Comparison of ENCODE assay signal across 10 cellular contexts in genomic region chr22:36362077-36362476, GRCh38. TPM values are rescaled to one million over a fixed set of nuclear protein-coding genes. Genes with fewer than 3 reads are reported as not detected.
DNase-seq lines count a peak whose midpoint lies in the region; ATAC-seq and TF ChIP-seq lines count a peak whose summit lies in the region.
"Had no signal": no experiment of that assay in that cellular context is flagged by ENCODE, and none has a peak within 500 bp of the region (broad histone marks: within the 10 kb centered on the region; RNA-seq: fewer than 3 reads in every experiment).

No MANE protein-coding gene starts in this region.

- no peaks in the 10 kb centered on the region for H3K9me3 Mint-ChIP-seq in dendritic cell treated with granulocyte-macrophage colony-stimulating factor and Interleukin-4, amounts not matched to agents 40 ng/mL and 50 ng/mL, for 4 days
- H3K9me3 Mint-ChIP-seq in naive B cell: no peaks in the 10 kb centered on the region

- H3K9me3 ChIP-seq in heart right ventricle: no peaks in the 10 kb centered on the region
- no peaks in the 10 kb centered on the region for H3K9me3 ChIP-seq in vagina

- H3K4me1 ChIP-seq in heart right ventricle (peaks cover 68 to 99% (median 98%) of the 10 kb centered on the region in 9 donors), vagina (peaks cover 100% of the 10 kb centered on the region)

- H3K27me3 ChIP-seq in heart right ventricle (no peaks in the 10 kb centered on the region), vagina (no peaks in the 10 kb centered on the region)

- intact Hi-C loops in heart right ventricle (cut with DNase I) (no loop called here), left ventricle myocardium superior (cut with micrococcal nuclease) (no loop called here), vagina (cut with DNase I) (no loop called here)
- intact Hi-C loops in dendritic cell treated with granulocyte-macrophage colony-stimulating factor and Interleukin-4, amounts not matched to agents 40 ng/mL and 50 ng/mL, for 4 days (cut with micrococcal nuclease): no loop called here

- peaks cover 63% of the 10 kb centered on the region for H3K36me3 Mint-ChIP-seq in dendritic cell treated with granulocyte-macrophage colony-stimulating factor and Interleukin-4, amounts not matched to agents 40 ng/mL and 50 ng/mL, for 4 days (ENCODE audit: low read depth)
- H3K36me3 Mint-ChIP-seq in naive B cell: peaks cover 0 to 8% of the 10 kb centered on the region in 2 donors

- no peak overlapping the region for H3K4me3 Mint-ChIP-seq in dendritic cell treated with granulocyte-macrophage colony-stimulating factor and Interleukin-4, amounts not matched to agents 40 ng/mL and 50 ng/mL, for 4 days
- H3K4me3 Mint-ChIP-seq in naive B cell: peak overlapping the region in 6 of 8 donors; percentile 42 to 79 (median 72)

- TF ChIP-seq POLR2A in vagina (IDR thresholded peaks at IDR 0.05): no peak

- DNase-seq in heart right ventricle (no peak), left ventricle myocardium superior (no peak), naive B cell (no peak), vagina (ENCODE audit: extremely low spot score in 2 of 2) (no peak), GOT3 (lab: John Stamatoyannopoulos, UW) (no peak), NCI-H774 (lab: John Stamatoyannopoulos, UW) (no peak)
- DNase-seq: amniotic stem cell, NCI-H226 had no signal

- 34 to 58% methylated on average over 4 of the region's 4 CpGs for WGBS in heart right ventricle, 2 donors

- H3K36me3 ChIP-seq in heart right ventricle: peaks cover 0 to 58% (median 0%) of the 10 kb centered on the region in 9 donors
- no peaks in the 10 kb centered on the region for H3K36me3 ChIP-seq in vagina

- H3K4me1 Mint-ChIP-seq in dendritic cell treated with granulocyte-macrophage colony-stimulating factor and Interleukin-4, amounts not matched to agents 40 ng/mL and 50 ng/mL, for 4 days (ENCODE audit: low read depth): peaks cover 96% of the 10 kb centered on the region
- H3K4me1 Mint-ChIP-seq in naive B cell: peaks cover 78 to 95% (median 92%) of the 10 kb centered on the region in 3 donors

- H3K27ac Mint-ChIP-seq in dendritic cell treated with granulocyte-macrophage colony-stimulating factor and Interleukin-4, amounts not matched to agents 40 ng/mL and 50 ng/mL, for 4 days: peak overlapping the region; percentile 60
- H3K27ac Mint-ChIP-seq in naive B cell: peak overlapping the region in 5 of 6 donors; percentile 41 to 93 (median 83)

- H3K27me3 Mint-ChIP-seq in dendritic cell treated with granulocyte-macrophage colony-stimulating factor and Interleukin-4, amounts not matched to agents 40 ng/mL and 50 ng/mL, for 4 days: no peaks in the 10 kb centered on the region
- H3K27me3 Mint-ChIP-seq in naive B cell: no peaks in the 10 kb centered on the region

- H3K27ac ChIP-seq in heart right ventricle: peak overlapping the region in 9 of 10 donors; percentile 73 to 93 (median 86)
- peak overlapping the region; percentile 93 for H3K27ac ChIP-seq in vagina

- ATAC-seq in heart right ventricle (no peak), left ventricle myocardium superior (no peak), naive B cell (ENCODE audit: low read depth in 2 of 2) (no peak), GM19463 (IDR thresholded peaks at IDR 0.05; ENCODE audit: unreplicated experiment) (no peak)

- H3K4me3 ChIP-seq in heart right ventricle (no peak overlapping the region), vagina (peak overlapping the region in 1 of 2 donors; percentile 16)

- TF ChIP-seq CTCF in heart right ventricle (IDR thresholded peaks at IDR 0.05) (no peak), vagina (IDR thresholded peaks at IDR 0.05) (no peak)

RNA-seq across cellular contexts. Expression of gene MYH9, which starts 25.7 kb away (rescaled TPM):
- 100 to 1,000 TPM; 132 to 345 (median 189) TPM for total RNA-seq in heart right ventricle
- polyA plus RNA-seq in heart right ventricle: 100 to 1,000 TPM; 134 to 243 TPM
- total RNA-seq in left ventricle myocardium superior: 161 TPM
- 100 to 1,000 TPM in 1 of 6 donors, 10 to 100 TPM in 5; 17.3 to 255 (median 64.5) TPM for polyA plus RNA-seq in naive B cell (ENCODE audit: low read depth in 6 of 6)
- 333 TPM for total RNA-seq in vagina
